In the genomic region with DNA sequence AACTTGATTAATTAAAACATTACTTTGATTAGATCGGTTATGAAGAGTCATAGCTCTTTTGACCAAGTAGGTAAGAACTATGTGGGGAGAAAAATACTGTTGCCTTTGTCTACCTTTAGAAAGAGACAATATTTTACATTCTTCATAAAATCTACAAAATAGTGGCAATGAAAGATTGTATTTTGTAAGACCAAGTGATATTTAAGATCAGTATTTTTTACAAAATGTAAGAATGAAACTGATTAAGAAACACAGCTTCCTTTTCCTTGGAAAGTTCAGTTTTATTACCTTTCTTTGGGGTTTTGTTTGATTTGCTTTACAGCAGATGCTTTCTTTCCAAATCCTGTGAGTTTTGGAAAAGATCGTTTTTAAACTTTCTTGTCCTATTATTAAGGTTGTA, we compare ENCODE assay signal across 8 cellular contexts.
A peak's percentile ranks its signal among the peaks of the same experiment; 100 is the strongest.
DNase-seq lines count a peak whose midpoint lies in the region; ATAC-seq, FAIRE-seq and TF ChIP-seq lines count a peak whose summit lies in the region.

No MANE protein-coding gene starts in this region.

- no peaks in the 10 kb centered on the region for H3K9me2 ChIP-seq in OCI-LY7 (ENCODE audit: insufficient read depth, low read length)

- peak overlapping the region; percentile 88 for H3K4me2 ChIP-seq in OCI-LY7 (ENCODE audit: low read length)

- no peak for TF ChIP-seq CTCF in OCI-LY7 (conservative IDR thresholded peaks at IDR 0.05; ENCODE audit: low read length)
- TF ChIP-seq CTCF in endodermal cell (conservative IDR thresholded peaks at IDR 0.05): no peak
- no peak for TF ChIP-seq CTCF in ovary (IDR thresholded peaks at IDR 0.05)

- POLR2A ChIA-PET in OCI-LY7 (lab: Charles Lee): interaction anchor here (0.5 to 1.7 kb wide), 9 partner anchors 12 to 871 kb away, joined by 3 to 7 read pairs (median 3); a partner anchor contains a TSS

- peaks cover 50% of the 10 kb centered on the region for H3K4me1 ChIP-seq in OCI-LY7 (ENCODE audit: insufficient read depth, low read length, poor library complexity, severe bottlenecking)
- H3K4me1 ChIP-seq in endodermal cell (ENCODE audit: control insufficient read depth, insufficient read depth, low read length): no peaks in the 10 kb centered on the region
- peaks cover 8% of the 10 kb centered on the region for H3K4me1 ChIP-seq in ovary (ENCODE audit: insufficient read depth)

- FAIRE-seq in G401.6 (lab: Jason Lieb, UNC): peak; percentile 31

- CTCF ChIA-PET in OCI-LY7 (lab: Charles Lee; ENCODE audit: unreplicated experiment): no interaction called here

- H3K79me2 ChIP-seq in OCI-LY7 (ENCODE audit: insufficient read depth, low read depth, low read length): peaks cover 76% of the 10 kb centered on the region

- H3K36me3 Mint-ChIP-seq in endodermal cell (ENCODE audit: low read depth): peaks cover 31% of the 10 kb centered on the region

- no peak for TF ChIP-seq POLR2A in ovary (IDR thresholded peaks at IDR 0.05)

- H3K36me3 ChIP-seq in OCI-LY7 (ENCODE audit: insufficient read depth, low read length) (peaks cover 35% of the 10 kb centered on the region), endodermal cell (ENCODE audit: control insufficient read depth, insufficient read depth, low read length) (peaks cover 19% of the 10 kb centered on the region), ovary (no peaks in the 10 kb centered on the region)

- no peak overlapping the region for H2AFZ ChIP-seq in OCI-LY7 (ENCODE audit: low read length)

- intact Hi-C loops in OCI-LY7 (cut with micrococcal nuclease; ENCODE audit: unreplicated experiment): loop anchor here (2.0 to 10.0 kb wide), 5 partner anchors 71 to 855 kb away; a partner anchor contains a TSS
- intact Hi-C loops in ovary (cut with DNase I): no loop called here

- peak overlapping the region; percentile 94 for H3K4me3 Mint-ChIP-seq in endodermal cell

- ATAC-seq in HG02798 (IDR thresholded peaks at IDR 0.05; ENCODE audit: poor library complexity, unreplicated experiment) (no peak), GM21576 (IDR thresholded peaks at IDR 0.05; ENCODE audit: unreplicated experiment) (no peak), HG03039 (IDR thresholded peaks at IDR 0.05; ENCODE audit: unreplicated experiment) (no peak), GM21528 (IDR thresholded peaks at IDR 0.05; ENCODE audit: low FRiP score, unreplicated experiment) (no peak)

- H4K20me1 ChIP-seq in OCI-LY7 (ENCODE audit: insufficient read depth, low read length): peaks cover 32% of the 10 kb centered on the region

- H3K9ac ChIP-seq in endodermal cell (ENCODE audit: extremely low read depth, low read length, poor library complexity, severe bottlenecking): peak overlapping the region; percentile 94

- WGBS in endodermal cell (ENCODE audit: insufficient coverage in 1 of 2, insufficient read length in 1 of 2), 2 experiments: 78% methylated on average over 2 of the region's 2 CpGs; no CpG with 5 or more reads in 1 of the 2 experiments
- 8 to 10% (median 8%) methylated on average over 2 of the region's 2 CpGs for WGBS in ovary, 3 donors

- H3K4me3 ChIP-seq in OCI-LY7 (ENCODE audit: low read depth, low read length, poor library complexity, severe bottlenecking): peak overlapping the region; percentile 78
- H3K4me3 ChIP-seq in endodermal cell (ENCODE audit: low read length): peak overlapping the region; percentile 95
- H3K4me3 ChIP-seq in ovary: peak overlapping the region; percentile 57

- H3K27ac ChIP-seq in OCI-LY7 (ENCODE audit: low read depth, low read length, poor library complexity, severe bottlenecking): peak overlapping the region; percentile 84
- no peak overlapping the region for H3K27ac ChIP-seq in endodermal cell (ENCODE audit: low read depth, low read length)
- H3K27ac ChIP-seq in ovary: peak overlapping the region in 1 of 2 donors; percentile 98

- no peaks in the 10 kb centered on the region for H3K27me3 Mint-ChIP-seq in endodermal cell (ENCODE audit: insufficient read depth)

- TF ChIP-seq EP300 in ovary (IDR thresholded peaks at IDR 0.05): no peak

- BruUV-seq in OCI-LY7 (replicated peaks; lab: Mats Ljungman, UMichigan): no TSS peak

- H3K27me3 ChIP-seq in endodermal cell (ENCODE audit: control insufficient read depth, insufficient read depth, low read length, poor library complexity, severe bottlenecking) (no peaks in the 10 kb centered on the region), ovary (no peaks in the 10 kb centered on the region)

- peaks cover 8% of the 10 kb centered on the region; the same call in 1 of the 2 replicates for H3K9me3 ChIP-seq in OCI-LY7 (ENCODE audit: low read length)
- H3K9me3 ChIP-seq in endodermal cell (ENCODE audit: control insufficient read depth, low read length): peaks cover 12% of the 10 kb centered on the region
- no peaks in the 10 kb centered on the region for H3K9me3 ChIP-seq in ovary

- H3K4me1 Mint-ChIP-seq in endodermal cell: peaks cover 20% of the 10 kb centered on the region

- peaks cover 11% of the 10 kb centered on the region for H3K9me3 Mint-ChIP-seq in endodermal cell

- H3K27ac Mint-ChIP-seq in endodermal cell: peak overlapping the region; percentile 97

- DNase-seq in OCI-LY7 (ENCODE audit: low spot score) (no peak), endodermal cell (no peak), ovary (no peak)
